ENCODE assay signal across 8 cellular contexts in the genomic region with DNA sequence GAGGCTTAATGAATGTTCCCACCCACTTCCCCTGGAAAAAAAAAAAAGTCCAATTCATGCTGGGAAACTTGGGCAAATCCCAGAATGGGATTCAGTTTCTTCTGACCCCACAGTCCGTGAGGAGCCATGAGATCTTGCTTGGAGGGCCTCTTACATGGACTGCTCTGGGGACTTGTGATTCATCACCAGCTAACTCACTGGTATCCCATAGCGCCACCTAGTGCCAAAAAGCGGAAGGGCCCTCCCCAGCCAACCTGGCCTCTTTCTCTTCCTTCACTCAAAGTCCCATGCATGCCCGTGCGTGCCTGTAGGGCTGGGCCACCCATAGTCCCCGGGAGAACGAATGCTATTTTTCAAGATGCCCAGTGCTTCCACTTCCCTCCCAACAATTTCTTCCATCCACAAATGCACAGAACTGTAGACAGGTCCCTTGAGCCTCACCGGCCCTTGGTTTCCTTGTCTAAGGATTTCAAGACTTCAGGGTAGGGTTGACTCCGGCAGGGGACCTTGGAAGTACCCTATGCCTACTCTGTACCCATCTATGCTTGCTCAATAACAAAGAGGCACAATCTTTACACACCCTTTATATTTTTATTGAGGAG. TPM values are rescaled to one million over a fixed set of nuclear protein-coding genes. Genes with fewer than 3 reads are reported as not detected.
DNase-seq lines count a peak whose midpoint lies in the region; ATAC-seq lines count a peak whose summit lies in the region.

No MANE protein-coding gene starts in this region.

- ATAC-seq in GM18909 (IDR thresholded peaks at IDR 0.05; ENCODE audit: poor library complexity, unreplicated experiment) (peak; percentile 83), HG03442 (IDR thresholded peaks at IDR 0.05; ENCODE audit: unreplicated experiment) (peak; percentile 74)

- peak; percentile 48 to 50 for DNase-seq in AML-193 (lab: John Stamatoyannopoulos, UW)
- peak; percentile 70 for DNase-seq in NCI-H69 (lab: John Stamatoyannopoulos, UW)
- DNase-seq in activated CD4-positive, alpha-beta T cell treated with anti-CD3 and anti-CD28 coated beads, Interleukin-2, amount 50 U/mL, for 24 hours (ENCODE audit: low read depth in 1 of 2, low spot score in 1 of 2) = peak; percentile 62 to 69
- peak; percentile 58 to 81 for DNase-seq in dermis microvascular lymphatic vessel endothelial cell (ENCODE audit: low read depth in 2 of 2)
- peak; percentile 82 to 85 for DNase-seq in lung microvascular endothelial cell (ENCODE audit: low read depth in 2 of 2)
- DNase-seq in stimulated activated CD8-positive, alpha-beta memory T cell treated with anti-CD3 and anti-CD28 coated beads, Interleukin-12 subunit alpha, Interleukin-12 subunit beta, amount 100 ng/mL, for 1 hour (ENCODE audit: low read depth) = peak; percentile 68

RNA-seq across cellular contexts. Expression of gene RTL5, which starts 5.1 kb away (rescaled TPM):
- 0.13 and 0.38 TPM in 2 replicates for total RNA-seq in dermis microvascular lymphatic vessel endothelial cell
- total RNA-seq in lung microvascular endothelial cell = 0.22 and 0.60 TPM in 2 replicates

RNA-seq across cellular contexts. Expression of gene PIN4, which starts 54.9 kb away (rescaled TPM):
- 10.1 and 11.0 TPM in 2 replicates for total RNA-seq in dermis microvascular lymphatic vessel endothelial cell
- total RNA-seq in lung microvascular endothelial cell = 10.7 and 13.7 TPM in 2 replicates

Comparison
In these comparisons a context has a peak if more than half of its experiments do, and no peak if none do; other contexts are left out.
1. Peak in every context shown above with its lines: DNase-seq and ATAC-seq.